26 cellular contexts compared by ENCODE assay signal in genomic region chr6:21883929-21884328, GRCh38.
DNase-seq lines count a peak whose midpoint lies in the region; ATAC-seq and TF ChIP-seq lines count a peak whose summit lies in the region.
"Had no signal": no experiment of that assay in that cellular context is flagged by ENCODE, and none has a peak within 500 bp of the region (broad histone marks: within the 10 kb centered on the region; RNA-seq: fewer than 3 reads in every experiment).

No MANE protein-coding gene starts in this region.

- peaks cover 27% of the 10 kb centered on the region for H3K4me1 Mint-ChIP-seq in activated T-cell treated with anti-CD3 and anti-CD28 coated beads, Interleukin-2, amount 50 U/mL, for 72 hours (ENCODE audit: low read depth)
- H3K4me1 Mint-ChIP-seq in glutamatergic neuron (ENCODE audit: low read depth, unreplicated experiment), result peaks cover 18% of the 10 kb centered on the region
- peaks cover 17% of the 10 kb centered on the region for H3K4me1 Mint-ChIP-seq in mesothelial cell of epicardium
- H3K4me1 Mint-ChIP-seq: CD14-positive monocyte had no signal

- ATAC-seq in activated T-cell treated with anti-CD3 and anti-CD28 coated beads, Interleukin-2, amount 50 U/mL, for 72 hours (replicated peaks in 1 of 2), result no peak
- no peak for ATAC-seq in GM21390 (IDR thresholded peaks at IDR 0.05; ENCODE audit: unreplicated experiment)
- ATAC-seq: HepG2, left colon, psoas muscle had no signal

- H3K27ac ChIP-seq in thymus (ENCODE audit: low read depth), result peak overlapping the region; percentile 95
- H3K27ac ChIP-seq: psoas muscle, WERI-Rb-1 had no signal

- peaks cover 0 to 4% of the 10 kb centered on the region in 2 donors for H3K36me3 Mint-ChIP-seq in activated T-cell treated with anti-CD3 and anti-CD28 coated beads, Interleukin-2, amount 50 U/mL, for 72 hours (ENCODE audit: insufficient read depth in 2 of 2)
- H3K36me3 Mint-ChIP-seq in glutamatergic neuron (ENCODE audit: unreplicated experiment) (no peaks in the 10 kb centered on the region), mesothelial cell of epicardium (peaks cover 19% of the 10 kb centered on the region)
- H3K36me3 Mint-ChIP-seq: CD14-positive monocyte had no signal

- H3K27me3 Mint-ChIP-seq in activated T-cell treated with anti-CD3 and anti-CD28 coated beads, Interleukin-2, amount 50 U/mL, for 72 hours (ENCODE audit: low read depth), result no peaks in the 10 kb centered on the region
- H3K27me3 Mint-ChIP-seq in glutamatergic neuron (ENCODE audit: unreplicated experiment), result peaks cover 4% of the 10 kb centered on the region
- no peaks in the 10 kb centered on the region for H3K27me3 Mint-ChIP-seq in mesothelial cell of epicardium (ENCODE audit: low read depth)
- H3K27me3 Mint-ChIP-seq: activated naive CD4-positive, alpha-beta T cell treated with anti-CD3 and anti-CD28 coated beads, Interleukin-2, amount 10 ng/mL, durations not matched to agents 7 days and 5 days; activated T-cell treated with anti-CD3 and anti-CD28 coated beads, Interleukin-2, amount 50 U/mL, for 24 hours had no signal

- peaks cover 27% of the 10 kb centered on the region for H3K4me1 ChIP-seq in thymus (ENCODE audit: control insufficient read depth, insufficient read depth, low read length)

- WGBS in thymus, result 29% methylated on average over 4 of the region's 4 CpGs

- peak overlapping the region; percentile 0 to 37 for H3K4me3 Mint-ChIP-seq in activated T-cell treated with anti-CD3 and anti-CD28 coated beads, Interleukin-2, amount 50 U/mL, for 72 hours
- H3K4me3 Mint-ChIP-seq in glutamatergic neuron (ENCODE audit: unreplicated experiment), result no peak overlapping the region
- H3K4me3 Mint-ChIP-seq in mesothelial cell of epicardium, result no peak overlapping the region
- H3K4me3 Mint-ChIP-seq: activated naive CD4-positive, alpha-beta T cell treated with anti-CD3 and anti-CD28 coated beads, Interleukin-2, amount 10 ng/mL, durations not matched to agents 7 days and 5 days; activated T-cell treated with anti-CD3 and anti-CD28 coated beads, Interleukin-2, amount 50 U/mL, for 24 hours; CD14-positive monocyte had no signal

- H3K36me3 ChIP-seq in thymus (ENCODE audit: control insufficient read depth, insufficient read depth), result no peaks in the 10 kb centered on the region
- H3K36me3 ChIP-seq: WERI-Rb-1 had no signal

- peak overlapping the region; percentile 54 for H3K4me3 ChIP-seq in thymus (ENCODE audit: low read length)
- H3K4me3 ChIP-seq: psoas muscle had no signal

- H3K9me3 Mint-ChIP-seq in activated T-cell treated with anti-CD3 and anti-CD28 coated beads, Interleukin-2, amount 50 U/mL, for 72 hours, result peaks cover 2 to 13% of the 10 kb centered on the region in 2 donors
- H3K9me3 Mint-ChIP-seq in glutamatergic neuron (ENCODE audit: unreplicated experiment) (peaks cover 5% of the 10 kb centered on the region), mesothelial cell of epicardium (peaks cover 21% of the 10 kb centered on the region)

- no peaks in the 10 kb centered on the region for H3K27me3 ChIP-seq in thymus (ENCODE audit: control insufficient read depth, insufficient read depth)

- TF ChIP-seq CTCF in glutamatergic neuron (IDR thresholded peaks at IDR 0.05; ENCODE audit: partially characterized antibody, unreplicated experiment) (no peak), mesothelial cell of epicardium (IDR thresholded peaks at IDR 0.05; ENCODE audit: unreplicated experiment) (no peak)

- DNase-seq in activated T-cell treated with anti-CD3 and anti-CD28 coated beads, Interleukin-2, amount 50 U/mL, for 72 hours, result no peak
- DNase-seq in activated T-cell treated with anti-CD3 and anti-CD28 coated beads, Interleukin-2, amount 50 U/mL, for 48 hours, result no peak
- peak; percentile 42 for DNase-seq in NCI-H146 (lab: John Stamatoyannopoulos, UW)
- no peak for DNase-seq in glutamatergic neuron
- DNase-seq in anterior cingulate cortex (lab: John Stamatoyannopoulos, UW), result no peak
- DNase-seq in mesothelial cell of epicardium (ENCODE audit: low spot score in 2 of 2, unreplicated experiment in 2 of 2), result no peak
- DNase-seq: activated naive CD4-positive, alpha-beta T cell treated with anti-CD3 and anti-CD28 coated beads, Interleukin-2, amount 10 ng/mL, durations not matched to agents 7 days and 5 days; activated T-cell treated with anti-CD3 and anti-CD28 coated beads, Interleukin-2, amount 50 U/mL, for 24 hours; amygdala; caudate nucleus; dermis blood vessel endothelial cell; DMS 273 treated with DMSO at 0.1 percent for 48 hours; GDM1; head of caudate nucleus; left colon; midbrain; NCI-H1694 treated with DMSO at 0.1 percent for 48 hours; NCI-H2227 treated with DMSO at 0.1 percent for 48 hours; psoas muscle; SHP77 treated with DMSO at 0.1 percent for 48 hours; stimulated activated CD4-positive, alpha-beta T cell treated with anti-CD3 and anti-CD28 coated beads, Interleukin-1b, Interleukin-23, amount 100 ng/mL, for 48 hours; WERI-Rb-1 had no signal

- no peaks in the 10 kb centered on the region for H3K9me3 ChIP-seq in thymus (ENCODE audit: control insufficient read depth)
- H3K9me3 ChIP-seq: psoas muscle had no signal

- H3K27ac Mint-ChIP-seq in activated T-cell treated with anti-CD3 and anti-CD28 coated beads, Interleukin-2, amount 50 U/mL, for 72 hours, result no peak overlapping the region
- H3K27ac Mint-ChIP-seq in glutamatergic neuron (ENCODE audit: unreplicated experiment), result peak overlapping the region; percentile 6
- H3K27ac Mint-ChIP-seq in mesothelial cell of epicardium, result no peak overlapping the region
- H3K27ac Mint-ChIP-seq: activated T-cell treated with anti-CD3 and anti-CD28 coated beads, Interleukin-2, amount 50 U/mL, for 24 hours; CD14-positive monocyte had no signal

Comparison
In these comparisons a context has a peak if more than half of its experiments do, and no peak if none do; other contexts are left out.
1. H3K4me3 Mint-ChIP-seq: peak in activated T-cell treated with anti-CD3 and anti-CD28 coated beads, Interleukin-2, amount 50 U/mL, for 72 hours (2 of 2); none in glutamatergic neuron (single experiment) and mesothelial cell of epicardium (single experiment).